ENCODE assay signal across 8 cellular contexts in the genomic region with DNA sequence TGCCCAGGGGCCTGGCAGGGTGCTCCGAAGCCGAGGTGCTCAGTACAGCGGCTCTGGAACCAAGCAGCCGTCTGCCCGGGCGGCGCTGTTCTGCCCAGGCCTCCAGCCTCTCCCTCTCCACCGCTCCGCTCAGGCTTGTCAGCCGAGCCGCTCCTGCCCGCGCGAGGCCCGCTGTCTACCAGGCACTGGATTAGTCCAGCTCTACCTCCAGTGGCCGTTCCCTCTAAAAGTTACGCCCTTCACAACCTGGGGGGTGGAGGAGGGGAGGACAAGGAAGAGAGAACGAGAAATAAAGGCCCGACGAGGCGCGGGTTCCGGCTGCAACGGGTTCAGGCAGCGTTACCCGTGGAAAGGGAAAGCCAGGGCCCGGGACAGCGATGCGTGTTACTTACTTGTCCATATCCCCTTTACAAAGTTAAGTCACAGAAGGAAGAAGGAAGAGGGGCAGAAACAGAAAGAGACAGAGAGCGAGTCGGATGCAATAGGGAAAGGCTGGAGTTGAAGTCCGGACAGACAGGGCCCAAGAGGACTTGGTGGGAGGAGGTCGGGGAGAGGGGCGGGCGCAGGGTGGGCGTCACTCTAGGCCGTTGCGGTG. TPM values are rescaled to one million over a fixed set of nuclear protein-coding genes. Genes with fewer than 3 reads are reported as not detected.
DNase-seq lines count a peak whose midpoint lies in the region; ATAC-seq and TF ChIP-seq lines count a peak whose summit lies in the region.

No MANE protein-coding gene starts in this region.

- DNase-seq in BE2C = no peak
- DNase-seq in H7 = peak; percentile 76
- peak; percentile 37 to 54 for DNase-seq in lung microvascular endothelial cell (ENCODE audit: low read depth in 2 of 2)
- DNase-seq in NCI-H446 treated with DMSO at 0.1 percent for 48 hours (lab: John Stamatoyannopoulos, UW) = no peak
- DNase-seq in NCI-H1436 treated with DMSO at 0.1 percent for 48 hours (lab: John Stamatoyannopoulos, UW) = no peak
- DNase-seq in mucosa of gallbladder (ENCODE audit: low spot score) = no peak

- H3K4me1 Mint-ChIP-seq in brain = peaks cover 66% of the 10 kb centered on the region

- peak overlapping the region; percentile 29 to 99 (median 92) for H3K27ac Mint-ChIP-seq in brain

- H3K27me3 Mint-ChIP-seq in brain = peaks cover 90% of the 10 kb centered on the region

- H3K4me3 ChIP-seq in BE2C (ENCODE audit: low read depth, low read length) = no peak overlapping the region
- peak overlapping the region; percentile 68 for H3K4me3 ChIP-seq in H7 (ENCODE audit: insufficient read depth, low read depth, low read length)

- peaks cover 0 to 7% (median 0%) of the 10 kb centered on the region in 5 experiments for H3K9me3 Mint-ChIP-seq in brain

- H3K27me3 ChIP-seq in BE2C (peaks cover 100% of the 10 kb centered on the region), H7 (ENCODE audit: control insufficient read depth, insufficient read depth, low read length) (peaks cover 44% of the 10 kb centered on the region)

- TF ChIP-seq CTCF in BE2C (IDR thresholded peaks at IDR 0.05; ENCODE audit: low read depth, low read length) (0 out of 2 replicates have a peak, but pooled peaks have one; percentile 5), brain (conservative IDR thresholded peaks at IDR 0.05) (no peak)

- H3K9me3 ChIP-seq in BE2C = peaks cover 3% of the 10 kb centered on the region; the same call in 1 of the 2 replicates

- H3K36me3 ChIP-seq in BE2C (no peaks in the 10 kb centered on the region), H7 (replicated peaks; ENCODE audit: control insufficient read depth, insufficient read depth, low read length) (no peaks in the 10 kb centered on the region)

- H3K4me1 ChIP-seq in BE2C = no peaks in the 10 kb centered on the region

- H3K4me3 Mint-ChIP-seq in brain = peak overlapping the region; percentile 82 to 92 (median 84)

- H3K36me3 Mint-ChIP-seq in brain = peaks cover 21% of the 10 kb centered on the region

- ATAC-seq in GM18870 (IDR thresholded peaks at IDR 0.05; ENCODE audit: unreplicated experiment) = no peak

RNA-seq across cellular contexts. Expression of a gene that starts 2.9 kb away (rescaled TPM):
- polyA plus RNA-seq in BE2C (2012; ENCODE audit: insufficient read depth, insufficient read length, low read depth) = not detected
- total RNA-seq in H7 (2014; rRNA removed; shearing (Covaris generic)) = 44.9 and 59.2 TPM in 2 replicates
- 1.2 TPM for polyA plus RNA-seq in brain (ENCODE audit: insufficient read depth, low read depth, low replicate concordance)
- total RNA-seq in lung microvascular endothelial cell (not detected in 2 replicates), mucosa of gallbladder (not detected)

Comparison
In these comparisons a context has a peak if more than half of its experiments do, and no peak if none do; other contexts are left out.
1. DNase-seq: peak in H7 (single experiment) and lung microvascular endothelial cell (2 of 2); none in BE2C (single experiment), NCI-H446 treated with DMSO at 0.1 percent for 48 hours (single experiment), NCI-H1436 treated with DMSO at 0.1 percent for 48 hours (single experiment) and mucosa of gallbladder (single experiment).
2. RNA of a gene that starts 2.9 kb away (total RNA-seq): 44.9 to 59.2 TPM in H7; not detected in mucosa of gallbladder (single experiment) and not detected in lung microvascular endothelial cell; every median in the first group is over 10 times any median in the second.